ENCODE assay signal across 19 cellular contexts in the genomic region with DNA sequence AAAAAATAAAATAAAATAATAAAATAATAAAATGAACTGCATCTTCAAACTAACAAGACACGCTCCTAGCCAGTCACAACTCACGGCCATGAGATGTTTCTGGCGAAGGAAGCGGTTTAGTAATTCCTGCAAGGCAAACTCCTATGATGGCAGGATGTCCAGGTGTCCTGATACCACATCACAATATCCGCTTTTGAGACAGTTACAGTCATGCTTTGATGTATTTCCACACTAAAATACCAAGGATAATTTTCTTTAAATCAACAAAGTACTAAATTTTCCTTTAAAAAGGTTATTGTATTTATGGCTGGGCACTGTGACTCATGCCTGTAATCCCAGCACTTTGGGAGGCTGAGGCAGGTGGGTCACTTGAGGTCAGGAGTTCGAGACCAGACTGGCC. TPM values are rescaled to one million over a fixed set of nuclear protein-coding genes. Genes with fewer than 3 reads are reported as not detected.
"Had no signal": no experiment of that assay in that cellular context is flagged by ENCODE, and none has a peak within 500 bp of the region (broad histone marks: within the 10 kb centered on the region; RNA-seq: fewer than 3 reads in every experiment).

No MANE protein-coding gene starts in this region.

RNA-seq across cellular contexts. Expression of a gene that starts 9.6 kb away (rescaled TPM):
- total RNA-seq: naive thymus-derived CD8-positive, alpha-beta T cell; natural killer cell; natural killer cell treated with Interleukin-12 subunit alpha and Interleukin-12 subunit beta and Interleukin-15 and Interleukin-18, amount 100 ng/mL, for 72 hours; neural crest cell; occipital lobe; osteoblast; osteocyte; progenitor cell of endocrine pancreas; prostate gland; renal cortical epithelial cell; right atrium auricular region; right lobe of liver; sigmoid colon; skeletal muscle tissue; smooth muscle cell had no signal
- polyA plus RNA-seq: naive thymus-derived CD8-positive, alpha-beta T cell; neural cell; ovary; smooth muscle cell had no signal

RNA-seq across cellular contexts. Expression of a gene that starts 34.2 kb away (rescaled TPM):
- total RNA-seq: naive thymus-derived CD8-positive, alpha-beta T cell; natural killer cell; natural killer cell treated with Interleukin-12 subunit alpha and Interleukin-12 subunit beta and Interleukin-15 and Interleukin-18, amount 100 ng/mL, for 72 hours; neural crest cell; occipital lobe; osteoblast; osteocyte; prostate gland; pulmonary artery endothelial cell; renal cortical epithelial cell; right atrium auricular region; sigmoid colon; skeletal muscle tissue; smooth muscle cell had no signal
- polyA plus RNA-seq: naive thymus-derived CD8-positive, alpha-beta T cell; neural cell; right cardiac atrium; smooth muscle cell had no signal
